8 cellular contexts compared by ENCODE assay signal in the genomic region with DNA sequence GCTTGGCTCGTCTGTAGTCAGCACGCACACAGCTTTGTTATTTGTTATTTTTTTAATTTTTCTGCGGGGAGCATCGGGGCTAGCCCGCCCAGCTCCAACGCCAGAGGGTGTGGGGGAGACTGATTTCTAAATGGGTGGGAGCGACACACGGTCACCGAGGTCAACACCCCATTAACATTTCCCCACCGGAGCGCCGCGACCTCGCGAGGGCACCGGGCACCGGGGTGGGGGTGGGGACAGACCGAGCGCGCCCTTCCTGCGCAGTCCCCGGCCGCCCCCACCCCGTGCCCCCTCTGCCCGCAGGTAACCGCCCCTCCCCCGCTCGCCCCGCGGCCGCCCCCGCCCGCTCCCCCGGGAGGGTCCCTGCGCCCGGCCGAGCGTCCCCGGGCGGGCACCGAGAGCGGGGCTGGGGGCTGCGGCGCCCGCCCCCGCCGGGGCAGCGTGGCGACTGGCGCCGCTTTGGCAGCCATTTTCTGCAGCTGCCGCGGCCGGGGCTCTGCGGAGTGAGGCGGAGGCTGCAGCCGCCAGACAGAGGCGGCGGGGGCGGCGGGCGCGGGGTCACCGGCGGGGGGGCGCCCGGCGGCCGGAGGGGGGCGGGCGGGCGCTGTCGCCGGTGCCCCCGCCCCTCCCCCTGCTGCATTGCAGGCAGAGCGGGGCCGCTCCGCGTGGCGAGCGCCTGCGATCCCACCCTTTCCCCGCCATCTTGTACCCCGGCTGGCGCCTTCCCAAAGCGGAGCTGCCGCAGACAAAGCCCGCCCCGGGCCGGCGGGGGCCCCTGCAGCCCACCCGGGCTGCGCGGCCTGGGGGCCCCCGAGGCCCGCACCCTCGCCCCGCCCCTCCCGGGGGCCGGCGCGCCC. TPM values are rescaled to one million over a fixed set of nuclear protein-coding genes. Genes with fewer than 3 reads are reported as not detected.
A peak's percentile ranks its signal among the peaks of the same experiment; 100 is the strongest.
DNase-seq lines count a peak whose midpoint lies in the region; ATAC-seq and TF ChIP-seq lines count a peak whose summit lies in the region.

No MANE protein-coding gene starts in this region.

- H3K4me3 Mint-ChIP-seq in central memory CD8-positive, alpha-beta T cell, result peak overlapping the region; percentile 76
- H3K4me3 Mint-ChIP-seq in osteocyte (ENCODE audit: unreplicated experiment), result peak overlapping the region; percentile 70

- no peak overlapping the region for H3K27ac Mint-ChIP-seq in central memory CD8-positive, alpha-beta T cell (ENCODE audit: low read depth)
- no peak overlapping the region for H3K27ac Mint-ChIP-seq in osteocyte (ENCODE audit: unreplicated experiment)

- no peak for TF ChIP-seq CTCF in GM12865 (IDR thresholded peaks at IDR 0.05; ENCODE audit: insufficient read depth, low read depth, low read length, missing control alignments)
- no peak for TF ChIP-seq CTCF in osteocyte (IDR thresholded peaks at IDR 0.05)

- H3K9me3 Mint-ChIP-seq in central memory CD8-positive, alpha-beta T cell, result no peaks in the 10 kb centered on the region
- no peaks in the 10 kb centered on the region for H3K9me3 Mint-ChIP-seq in osteocyte (ENCODE audit: unreplicated experiment)

- DNase-seq in GM12865 (ENCODE audit: low read depth) (peak; percentile 47), NCI-H2171 treated with DMSO at 0.1 percent for 48 hours (lab: John Stamatoyannopoulos, UW) (peak; percentile 62), osteocyte (ENCODE audit: extremely low spot score, unreplicated experiment) (no peak), left lobe of liver (ENCODE audit: low spot score) (no peak)
- no peak for DNase-seq in central memory CD8-positive, alpha-beta T cell (ENCODE audit: low spot score in 2 of 2)

- peaks cover 72% of the 10 kb centered on the region for H3K27me3 Mint-ChIP-seq in central memory CD8-positive, alpha-beta T cell
- H3K27me3 Mint-ChIP-seq in osteocyte (ENCODE audit: unreplicated experiment), result peaks cover 49% of the 10 kb centered on the region

- peaks cover 21% of the 10 kb centered on the region for H3K4me1 Mint-ChIP-seq in central memory CD8-positive, alpha-beta T cell
- peaks cover 22% of the 10 kb centered on the region for H3K4me1 Mint-ChIP-seq in osteocyte (ENCODE audit: unreplicated experiment)

- H3K4me3 ChIP-seq in GM12865 (ENCODE audit: low read depth, low read length), result peak overlapping the region; percentile 53

- ATAC-seq in central memory CD8-positive, alpha-beta T cell (replicated peaks; ENCODE audit: extremely low read depth, poor library complexity, severe bottlenecking), result no peak
- no peak for ATAC-seq in left lobe of liver
- ATAC-seq in HG02763 (IDR thresholded peaks at IDR 0.05; ENCODE audit: unreplicated experiment), result no peak
- ATAC-seq in GM19351 (IDR thresholded peaks at IDR 0.05; ENCODE audit: unreplicated experiment), result no peak
- ATAC-seq in HG03571 (IDR thresholded peaks at IDR 0.05; ENCODE audit: unreplicated experiment), result no peak

- peaks cover 11% of the 10 kb centered on the region for H3K36me3 Mint-ChIP-seq in central memory CD8-positive, alpha-beta T cell (ENCODE audit: insufficient read depth)
- no peaks in the 10 kb centered on the region for H3K36me3 Mint-ChIP-seq in osteocyte (ENCODE audit: unreplicated experiment)

RNA-seq across cellular contexts. Expression of a gene that starts 16.3 kb away (rescaled TPM):
- total RNA-seq in osteocyte (5.4 and 6.3 TPM in 2 replicates), left lobe of liver (3.7 TPM)

RNA-seq across cellular contexts. Expression of a gene that starts 26.0 kb away (rescaled TPM):
- total RNA-seq in osteocyte (21.4 and 23.2 TPM in 2 replicates), left lobe of liver (14.8 TPM)

RNA-seq across cellular contexts. Expression of a gene that starts 35.2 kb away (rescaled TPM):
- total RNA-seq in osteocyte (9.9 and 12.7 TPM in 2 replicates), left lobe of liver (0.75 TPM)

Comparison
In these comparisons a context has a peak if more than half of its experiments do, and no peak if none do; other contexts are left out.
1. DNase-seq: peak in GM12865 (single experiment) and NCI-H2171 treated with DMSO at 0.1 percent for 48 hours (single experiment); none in central memory CD8-positive, alpha-beta T cell (0 of 2), osteocyte (single experiment) and left lobe of liver (single experiment).